13 cellular contexts compared by ENCODE assay signal in the genomic region with DNA sequence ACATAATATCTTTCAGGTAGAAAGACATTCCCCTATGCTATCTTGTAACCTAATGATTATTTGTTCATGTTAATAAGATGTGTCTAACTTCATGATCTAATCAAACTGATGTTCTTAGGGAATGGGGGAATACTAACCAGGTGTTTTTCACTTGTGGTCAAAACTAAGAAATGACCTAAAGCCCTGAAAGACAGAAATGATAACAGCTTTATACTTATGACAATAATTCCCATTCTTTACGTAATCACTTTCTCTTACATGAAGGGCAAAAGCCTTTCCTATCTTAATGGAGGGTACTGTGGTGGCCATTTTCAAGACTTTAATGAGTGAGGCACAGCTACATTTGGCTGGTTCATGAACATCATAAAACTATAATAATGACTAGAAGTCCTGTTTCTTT. TPM values are rescaled to one million over a fixed set of nuclear protein-coding genes. Genes with fewer than 3 reads are reported as not detected.
A peak's percentile ranks its signal among the peaks of the same experiment; 100 is the strongest.
DNase-seq lines count a peak whose midpoint lies in the region; ATAC-seq and TF ChIP-seq lines count a peak whose summit lies in the region.
"Had no signal": no experiment of that assay in that cellular context is flagged by ENCODE, and none has a peak within 500 bp of the region (broad histone marks: within the 10 kb centered on the region; RNA-seq: fewer than 3 reads in every experiment).

No MANE protein-coding gene starts in this region.

- DNase-seq in Right ventricle myocardium superior, result no peak
- no peak for DNase-seq in heart right ventricle
- peak; percentile 52 for DNase-seq in OCI-M1 (lab: John Stamatoyannopoulos, UW)
- no peak for DNase-seq in glutamatergic neuron
- DNase-seq in mesenchymal stem cell, result no peak
- DNase-seq in GF-D8 (lab: John Stamatoyannopoulos, UW), result no peak
- no peak for DNase-seq in GM19238 (ENCODE audit: insufficient read length, low spot score)
- DNase-seq: DMS153; NCI-H2029 treated with DMSO at 0.1 percent for 48 hours; NK-92 treated with Interleukin-12 subunit alpha and Interleukin-12 subunit beta, amount 100 ng/mL, for 24 hours; PC-9 had no signal

- no peak overlapping the region for H4K91ac ChIP-seq in mesenchymal stem cell (ENCODE audit: low read length)

- no peak overlapping the region for H4K8ac ChIP-seq in mesenchymal stem cell (ENCODE audit: low read length)

- H3K79me1 ChIP-seq in mesenchymal stem cell (replicated peaks; ENCODE audit: low read length, poor library complexity, severe bottlenecking), result no peaks in the 10 kb centered on the region

- peak; percentile 12 for ATAC-seq in Right ventricle myocardium superior (ENCODE audit: poor library complexity)
- ATAC-seq in heart right ventricle, result no peak

- H3K4me1 ChIP-seq in heart right ventricle (peaks cover 0 to 5% (median 0%) of the 10 kb centered on the region in 9 donors), muscle layer of colon (ENCODE audit: insufficient read depth, low read length) (peaks cover 17% of the 10 kb centered on the region), mesenchymal stem cell (ENCODE audit: control insufficient read depth, insufficient read depth, low read depth, low read length) (no peaks in the 10 kb centered on the region)

- H3K4me1 Mint-ChIP-seq in glutamatergic neuron (ENCODE audit: low read depth, unreplicated experiment), result no peaks in the 10 kb centered on the region

- H3K36me3 Mint-ChIP-seq in glutamatergic neuron (ENCODE audit: unreplicated experiment), result no peaks in the 10 kb centered on the region

- no peak overlapping the region for H2AFZ ChIP-seq in mesenchymal stem cell (ENCODE audit: low read depth, low read length)
- H2AFZ ChIP-seq: PC-9 had no signal

- H3K4me3 ChIP-seq in heart right ventricle (no peak overlapping the region), muscle layer of colon (ENCODE audit: low read depth in 1 of 2, low read length in 2 of 2) (no peak overlapping the region), mesenchymal stem cell (ENCODE audit: insufficient read depth in 1 of 2, low read depth in 1 of 2, low read length in 2 of 2) (no peak overlapping the region)
- H3K4me3 ChIP-seq: PC-9 had no signal

- TF ChIP-seq CTCF in heart right ventricle (IDR thresholded peaks at IDR 0.05) (no peak), glutamatergic neuron (IDR thresholded peaks at IDR 0.05; ENCODE audit: partially characterized antibody, unreplicated experiment) (no peak)

- H3K23ac ChIP-seq in mesenchymal stem cell (ENCODE audit: low read length in 2 of 2), result no peak overlapping the region

- H3K9ac ChIP-seq in muscle layer of colon (ENCODE audit: low read length) (no peak overlapping the region), mesenchymal stem cell (ENCODE audit: low read length) (no peak overlapping the region)

- no peak overlapping the region for H3K27ac Mint-ChIP-seq in glutamatergic neuron (ENCODE audit: unreplicated experiment)

- no peaks in the 10 kb centered on the region for H3K27me3 Mint-ChIP-seq in glutamatergic neuron (ENCODE audit: unreplicated experiment)

- no peak overlapping the region for H3K4ac ChIP-seq in mesenchymal stem cell (ENCODE audit: low read depth in 1 of 2, low read length in 2 of 2)

- intact Hi-C loops in Right ventricle myocardium superior (cut with DNase I) (no loop called here), heart right ventricle (cut with DNase I) (loop anchor here in 8 of 10 donors (2.0 to 10.0 kb wide), 5 partner anchors 249 to 1619 kb away; no protein-coding TSS in a partner anchor)

- H2BK15ac ChIP-seq in mesenchymal stem cell (ENCODE audit: low read depth, poor library complexity, severe bottlenecking), result no peak overlapping the region

- H3K36me3 ChIP-seq in heart right ventricle (no peaks in the 10 kb centered on the region), muscle layer of colon (ENCODE audit: insufficient read depth, low read length) (no peaks in the 10 kb centered on the region), mesenchymal stem cell (ENCODE audit: control insufficient read depth in 1 of 2, insufficient read depth in 2 of 2, low read depth in 1 of 2, low read length in 2 of 2) (no peaks in the 10 kb centered on the region)

- H3K27ac ChIP-seq in heart right ventricle, result no peak overlapping the region
- peak overlapping the region; percentile 30 for H3K27ac ChIP-seq in muscle layer of colon (ENCODE audit: low read depth, low read length)
- H3K27ac ChIP-seq in mesenchymal stem cell (ENCODE audit: low read length, poor library complexity, severe bottlenecking), result no peak overlapping the region
- H3K27ac ChIP-seq: C4-2B, PC-9 had no signal

- WGBS in heart right ventricle, 2 donors, result 82 to 93% methylated on average over 1 of the region's 1 CpG
- WGBS in mesenchymal stem cell, result 100% methylated on average over 1 of the region's 1 CpG

- H3K9me3 Mint-ChIP-seq in glutamatergic neuron (ENCODE audit: unreplicated experiment), result no peaks in the 10 kb centered on the region

- H2AK5ac ChIP-seq in mesenchymal stem cell (ENCODE audit: low read length, severe bottlenecking), result no peak overlapping the region

- no peaks in the 10 kb centered on the region for H3K9me3 ChIP-seq in heart right ventricle
- H3K9me3 ChIP-seq in muscle layer of colon (ENCODE audit: low read length), result no peaks in the 10 kb centered on the region
- H3K9me3 ChIP-seq in mesenchymal stem cell (ENCODE audit: control insufficient read depth, low read length), result no peaks in the 10 kb centered on the region

- H2BK12ac ChIP-seq in mesenchymal stem cell (ENCODE audit: low read length in 2 of 2), result no peak overlapping the region

- H2BK5ac ChIP-seq in mesenchymal stem cell (ENCODE audit: low read depth, low read length, poor library complexity, severe bottlenecking), result no peak overlapping the region

- no peak overlapping the region for H3K14ac ChIP-seq in mesenchymal stem cell (ENCODE audit: low read length in 2 of 2)

- H3K27me3 ChIP-seq in heart right ventricle (peaks cover 0 to under 1% (median 0%) of the 10 kb centered on the region in 7 donors), muscle layer of colon (ENCODE audit: control insufficient read depth in 1 of 2, insufficient read depth in 2 of 2, low read length in 2 of 2) (no peaks in the 10 kb centered on the region), mesenchymal stem cell (ENCODE audit: control insufficient read depth in 1 of 2, insufficient read depth in 1 of 2, low read length in 2 of 2) (no peaks in the 10 kb centered on the region)

- no peak overlapping the region for H3K4me3 Mint-ChIP-seq in glutamatergic neuron (ENCODE audit: unreplicated experiment)

- H3K4me2 ChIP-seq in mesenchymal stem cell (ENCODE audit: low read length, poor library complexity, severe bottlenecking), result no peak overlapping the region

- H2BK120ac ChIP-seq in mesenchymal stem cell (ENCODE audit: low read depth, low read length), result no peak overlapping the region

- H3K18ac ChIP-seq in mesenchymal stem cell (ENCODE audit: low read depth in 1 of 2, low read length in 2 of 2), result no peak overlapping the region

RNA-seq across cellular contexts. Expression of gene MEIS2, which starts 33.9 kb away (rescaled TPM):
- total RNA-seq in Right ventricle myocardium superior, result 43.9 TPM
- 10 to 100 TPM; 34.0 to 64.5 (median 48.5) TPM for total RNA-seq in heart right ventricle
- polyA plus RNA-seq in heart right ventricle, result 10 to 100 TPM; 21.1 to 50.1 TPM
- 6.0 TPM for total RNA-seq in glutamatergic neuron (ENCODE audit: unreplicated experiment)
- polyA plus RNA-seq in mesenchymal stem cell (2013, experiment 1 of 2), result 69.3 TPM
- 68.8 TPM for polyA plus RNA-seq in mesenchymal stem cell (2013, experiment 2 of 2)
